In genomic region chr2:230956827-230957755, GRCh38 we compare ENCODE assay signal across 8 cellular contexts. TPM values are rescaled to one million over a fixed set of nuclear protein-coding genes. Genes with fewer than 3 reads are reported as not detected.
DNase-seq lines count a peak whose midpoint lies in the region; ATAC-seq and TF ChIP-seq lines count a peak whose summit lies in the region.

No MANE protein-coding gene starts in this region.

- H3K79me2 ChIP-seq in smooth muscle cell (ENCODE audit: low read depth): no peaks in the 10 kb centered on the region

- no peaks in the 10 kb centered on the region for H3K27me3 ChIP-seq in smooth muscle cell (ENCODE audit: low read depth)

- no peaks in the 10 kb centered on the region for H3F3A ChIP-seq in smooth muscle cell (ENCODE audit: low read depth)

- H3K4me3 ChIP-seq in iPS-11a (ENCODE audit: low read depth, low read length) (peak overlapping the region; percentile 27), smooth muscle cell (peak overlapping the region; percentile 47)

- peak overlapping the region; percentile 84 for H3K4me2 ChIP-seq in smooth muscle cell

- DNase-seq in A172 (ENCODE audit: low spot score): peak; percentile 81
- DNase-seq in NCI-H345 treated with DMSO at 0.1 percent for 48 hours (lab: John Stamatoyannopoulos, UW; ENCODE audit: unreplicated experiment): peak; percentile 52
- peak; percentile 44 for DNase-seq in amniotic epithelial cell (ENCODE audit: low read depth)
- DNase-seq in smooth muscle cell (lab: John Stamatoyannopoulos, UW; ENCODE audit: unreplicated experiment): no peak
- DNase-seq in GOT3 (lab: John Stamatoyannopoulos, UW): no peak

- H3K4me1 ChIP-seq in smooth muscle cell (ENCODE audit: low read depth): peaks cover 3% of the 10 kb centered on the region

- peak; percentile 51 for ATAC-seq in GM18499 (IDR thresholded peaks at IDR 0.05; ENCODE audit: insufficient read depth, unreplicated experiment)
- peak; percentile 56 for ATAC-seq in HG02763 (IDR thresholded peaks at IDR 0.05; ENCODE audit: unreplicated experiment)

- WGBS in smooth muscle cell (ENCODE audit: low lambda C conversion rate): 7% methylated on average over 42 of the region's 43 CpGs

- no peaks in the 10 kb centered on the region for H3K9me3 ChIP-seq in smooth muscle cell (replicated peaks; ENCODE audit: low read depth)

- H3K27ac ChIP-seq in smooth muscle cell (ENCODE audit: low read depth): peak overlapping the region; percentile 18

- H3K36me3 ChIP-seq in smooth muscle cell (ENCODE audit: low read depth): no peaks in the 10 kb centered on the region

- peak overlapping the region; percentile 81 for H2AFZ ChIP-seq in smooth muscle cell (ENCODE audit: low read depth)

- no peak for TF ChIP-seq CTCF in smooth muscle cell (IDR thresholded peaks at IDR 0.05; ENCODE audit: borderline replicate concordance, insufficient read depth, poor library complexity, severe bottlenecking)

- H3K9ac ChIP-seq in smooth muscle cell (ENCODE audit: low read depth): no peak overlapping the region

- H4K20me1 ChIP-seq in smooth muscle cell (ENCODE audit: low read depth): no peaks in the 10 kb centered on the region

RNA-seq across cellular contexts. Expression of gene GPR55, which starts 32.0 kb away (rescaled TPM):
- 0.24 TPM in 1 of 2 replicates, not detected in the other for total RNA-seq in A172 (2014; rRNA removed; shearing (Covaris generic))
- total RNA-seq in smooth muscle cell: not detected in 2 replicates
- not detected in 2 replicates for polyA plus RNA-seq in smooth muscle cell

RNA-seq across cellular contexts. Expression of gene SPATA3, which starts 38.8 kb away (rescaled TPM):
- not detected in 2 replicates for total RNA-seq in A172 (2014; rRNA removed; shearing (Covaris generic))
- not detected in 2 replicates for total RNA-seq in smooth muscle cell
- not detected in 2 replicates for polyA plus RNA-seq in smooth muscle cell

Comparison
In these comparisons a context has a peak if more than half of its experiments do, and no peak if none do; other contexts are left out.
1. DNase-seq: peak in A172 (single experiment), NCI-H345 treated with DMSO at 0.1 percent for 48 hours (single experiment) and amniotic epithelial cell (single experiment); none in smooth muscle cell (single experiment) and GOT3 (single experiment).